In genomic region chr19:4445963-4446668, GRCh38 we compare ENCODE assay signal across 21 cellular contexts.
"Had no signal": no experiment of that assay in that cellular context is flagged by ENCODE, and none has a peak within 500 bp of the region (broad histone marks: within the 10 kb centered on the region; RNA-seq: fewer than 3 reads in every experiment).

No MANE protein-coding gene starts in this region.

- ATAC-seq: activated CD4-positive, alpha-beta T cell treated with anti-CD3 and anti-CD28 coated beads for 36 hours; activated CD8-positive, alpha-beta T cell treated with anti-CD3 and anti-CD28 coated beads for 36 hours; natural killer cell; psoas muscle; right lobe of liver had no signal

- H3K36me3 Mint-ChIP-seq: natural killer cell had no signal

- H3K4me2 ChIP-seq: hepatocyte had no signal

- H3K27me3 Mint-ChIP-seq: activated CD4-positive, alpha-beta T cell treated with anti-CD3 and anti-CD28 coated beads for 36 hours; activated CD8-positive, alpha-beta T cell treated with anti-CD3 and anti-CD28 coated beads for 36 hours had no signal

- H3K27ac ChIP-seq: epithelial cell of prostate, hepatocyte, right lobe of liver, spleen, upper lobe of left lung, VCaP had no signal

- H3K4me1 ChIP-seq: upper lobe of left lung had no signal

- H3K4me1 Mint-ChIP-seq: activated CD4-positive, alpha-beta T cell treated with anti-CD3 and anti-CD28 coated beads for 36 hours; immature natural killer cell had no signal

- H3K27ac Mint-ChIP-seq: activated CD4-positive, alpha-beta T cell treated with anti-CD3 and anti-CD28 coated beads for 36 hours; activated CD8-positive, alpha-beta T cell treated with anti-CD3 and anti-CD28 coated beads for 36 hours; immature natural killer cell; natural killer cell had no signal

- H3K4me3 Mint-ChIP-seq: activated CD4-positive, alpha-beta T cell treated with anti-CD3 and anti-CD28 coated beads for 36 hours; activated CD8-positive, alpha-beta T cell treated with anti-CD3 and anti-CD28 coated beads for 36 hours; immature natural killer cell; natural killer cell had no signal

- H3K4me3 ChIP-seq: hepatocyte, psoas muscle, right lobe of liver, spleen, upper lobe of left lung had no signal

- H3K9me3 ChIP-seq: psoas muscle, right lobe of liver, spleen, upper lobe of left lung had no signal

- H3K9me3 Mint-ChIP-seq: activated CD8-positive, alpha-beta T cell treated with anti-CD3 and anti-CD28 coated beads for 36 hours; immature natural killer cell; natural killer cell had no signal

- H3K27me3 ChIP-seq: hepatocyte, right lobe of liver, spleen, upper lobe of left lung had no signal

- DNase-seq: activated CD4-positive, alpha-beta T cell treated with anti-CD3 and anti-CD28 coated beads for 36 hours; activated CD8-positive, alpha-beta memory T cell treated with anti-CD3 and anti-CD28 coated beads, Interleukin-2, amount 50 U/mL, for 48 hours; activated CD8-positive, alpha-beta T cell treated with anti-CD3 and anti-CD28 coated beads for 36 hours; activated naive CD4-positive, alpha-beta T cell treated with anti-CD3 and anti-CD28 coated beads, Interleukin-2, amount 50 U/mL, for 16 hours; central memory CD4-positive, alpha-beta T cell; effector memory CD4-positive, alpha-beta T cell; immature natural killer cell; left cardiac atrium; mammary epithelial cell; natural killer cell; occipital lobe; spleen; stimulated activated CD4-positive, alpha-beta T cell treated with anti-CD3 and anti-CD28 coated beads, Interleukin-1b, Interleukin-23, amount 100 ng/mL, for 48 hours; stimulated activated naive CD4-positive, alpha-beta T cell; T-helper 9 cell had no signal

- H2AFZ ChIP-seq: hepatocyte had no signal
